Comparison of ENCODE assay signal across 20 cellular contexts in the genomic region with DNA sequence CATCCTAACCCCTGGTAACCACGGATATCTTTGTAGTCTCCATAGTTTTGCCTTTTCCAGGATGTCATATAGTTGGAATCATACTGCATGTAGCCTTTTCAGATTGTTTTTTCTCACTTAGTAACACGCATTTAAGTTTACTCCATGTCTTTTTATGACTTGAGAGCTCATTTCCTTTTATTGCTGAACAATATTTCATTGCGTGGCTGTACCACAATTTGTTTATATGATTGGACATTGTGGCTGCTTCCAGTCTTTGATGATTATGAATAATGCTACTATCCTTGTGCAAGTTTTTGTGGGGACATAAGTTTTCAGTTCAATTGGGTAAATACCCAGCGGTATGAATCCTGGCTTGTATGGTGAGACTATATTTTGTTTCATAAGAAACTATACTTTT.
A peak's percentile ranks its signal among the peaks of the same experiment; 100 is the strongest.
DNase-seq lines count a peak whose midpoint lies in the region; ATAC-seq and TF ChIP-seq lines count a peak whose summit lies in the region.
"Had no signal": no experiment of that assay in that cellular context is flagged by ENCODE, and none has a peak within 500 bp of the region (broad histone marks: within the 10 kb centered on the region; RNA-seq: fewer than 3 reads in every experiment).

No MANE protein-coding gene starts in this region.

- H3K4me3 Mint-ChIP-seq in natural killer cell treated with Interleukin-12 subunit alpha and Interleukin-12 subunit beta and Interleukin-15 and Interleukin-18, amount 100 ng/mL, for 72 hours: no peak overlapping the region
- H3K4me3 Mint-ChIP-seq: H9 had no signal

- POLR2A ChIA-PET in A673 (lab: Charles Lee; ENCODE audit: low non-redundant PET): no interaction called here

- no peak overlapping the region for H3K4me3 ChIP-seq in A673 (ENCODE audit: low read depth, low read length, poor library complexity, severe bottlenecking)
- H3K4me3 ChIP-seq: SJSA1 had no signal

- no peaks in the 10 kb centered on the region for H3K36me3 ChIP-seq in A673 (ENCODE audit: insufficient read depth, low read length, poor library complexity, severe bottlenecking)
- H3K36me3 ChIP-seq: BE2C, SJSA1 had no signal

- no peaks in the 10 kb centered on the region for H3K27me3 ChIP-seq in A673 (replicated peaks; ENCODE audit: insufficient read depth, low read depth, low read length, poor library complexity)
- H3K27me3 ChIP-seq: BE2C, SJSA1 had no signal

- no peak overlapping the region for H3K27ac ChIP-seq in A673 (ENCODE audit: low read depth, low read length, poor library complexity, severe bottlenecking)
- H3K27ac ChIP-seq: SJSA1 had no signal

- H3K27me3 Mint-ChIP-seq in natural killer cell treated with Interleukin-12 subunit alpha and Interleukin-12 subunit beta and Interleukin-15 and Interleukin-18, amount 100 ng/mL, for 72 hours: no peaks in the 10 kb centered on the region

- TF ChIP-seq CTCF in A673 (conservative IDR thresholded peaks at IDR 0.05; ENCODE audit: low read depth, low read length): no peak

- CTCF ChIA-PET in A673 (lab: Charles Lee): no interaction called here

- H3K9me3 Mint-ChIP-seq in natural killer cell treated with Interleukin-12 subunit alpha and Interleukin-12 subunit beta and Interleukin-15 and Interleukin-18, amount 100 ng/mL, for 72 hours: peaks cover 9% of the 10 kb centered on the region

- H3K36me3 Mint-ChIP-seq in natural killer cell treated with Interleukin-12 subunit alpha and Interleukin-12 subunit beta and Interleukin-15 and Interleukin-18, amount 100 ng/mL, for 72 hours: peaks cover 62% of the 10 kb centered on the region

- H3K4me1 Mint-ChIP-seq in natural killer cell treated with Interleukin-12 subunit alpha and Interleukin-12 subunit beta and Interleukin-15 and Interleukin-18, amount 100 ng/mL, for 72 hours (ENCODE audit: low read depth in 2 of 2): peaks cover 70 to 81% of the 10 kb centered on the region in 2 donors

- BruUV-seq in A673 (replicated peaks; lab: Mats Ljungman, UMichigan): no TSS peak

- H3K27ac Mint-ChIP-seq in natural killer cell treated with Interleukin-12 subunit alpha and Interleukin-12 subunit beta and Interleukin-15 and Interleukin-18, amount 100 ng/mL, for 72 hours: peak overlapping the region; percentile 100
- H3K27ac Mint-ChIP-seq: H9 had no signal

- H3K4me1 ChIP-seq in A673 (ENCODE audit: insufficient read depth, low read length, poor library complexity, severe bottlenecking): no peaks in the 10 kb centered on the region
- H3K4me1 ChIP-seq: BE2C had no signal

- H3K9me3 ChIP-seq in A673 (ENCODE audit: low read depth, low read length, poor library complexity, severe bottlenecking): no peaks in the 10 kb centered on the region
- H3K9me3 ChIP-seq: BE2C, SJSA1 had no signal

- ATAC-seq in natural killer cell treated with Interleukin-12 subunit alpha and Interleukin-12 subunit beta and Interleukin-15 and Interleukin-18, amount 100 ng/mL, for 72 hours: no peak
- ATAC-seq in GM18870 (IDR thresholded peaks at IDR 0.05; ENCODE audit: unreplicated experiment): no peak
- ATAC-seq: Right ventricle myocardium inferior had no signal

- intact Hi-C loops in A673 (cut with micrococcal nuclease; ENCODE audit: unreplicated experiment): no loop called here

- DNase-seq in ELR (ENCODE audit: low read depth): peak; percentile 28
- peak; percentile 13 for DNase-seq in SW480 (ENCODE audit: low spot score)
- peak; percentile 37 for DNase-seq in fibroblast of peridontal ligament (ENCODE audit: extremely low read depth)
- no peak for DNase-seq in natural killer cell treated with Interleukin-12 subunit alpha and Interleukin-12 subunit beta and Interleukin-15 and Interleukin-18, amount 100 ng/mL, for 72 hours (ENCODE audit: low spot score)
- DNase-seq in effector CD8-positive, alpha-beta T cell (lab: John Stamatoyannopoulos, UW): no peak
- no peak for DNase-seq in A673 (ENCODE audit: low spot score)
- DNase-seq: BE2C, DMS53, EL, H9, Karpas-422, NCI-H1694, NCI-H2081, NCI-H2171, NCI-H446, NCI-H526 treated with DMSO at 0.1 percent for 48 hours, OCI-M1 had no signal

Comparison
In these comparisons a context has a peak if more than half of its experiments do, and no peak if none do; other contexts are left out.
1. DNase-seq: peak in ELR (single experiment), SW480 (single experiment) and fibroblast of peridontal ligament (single experiment); none in natural killer cell treated with Interleukin-12 subunit alpha and Interleukin-12 subunit beta and Interleukin-15 and Interleukin-18, amount 100 ng/mL, for 72 hours (single experiment), effector CD8-positive, alpha-beta T cell (single experiment) and A673 (single experiment).